In genomic region chr7:95592570-95592969, GRCh38 we compare ENCODE assay signal across 26 cellular contexts. TPM values are rescaled to one million over a fixed set of nuclear protein-coding genes. Genes with fewer than 3 reads are reported as not detected.
DNase-seq lines count a peak whose midpoint lies in the region; ATAC-seq, FAIRE-seq and TF ChIP-seq lines count a peak whose summit lies in the region.
"Had no signal": no experiment of that assay in that cellular context is flagged by ENCODE, and none has a peak within 500 bp of the region (broad histone marks: within the 10 kb centered on the region; RNA-seq: fewer than 3 reads in every experiment).

No MANE protein-coding gene starts in this region.

- FAIRE-seq in HepG2 (lab: Jason Lieb, UNC): no peak
- FAIRE-seq: GM18507, islet of Langerhans had no signal

- peak overlapping the region in 2 of 3 donors; percentile 14 to 96 for H3K4me3 ChIP-seq in liver (ENCODE audit: low read depth in 1 of 3, low read length in 3 of 3)
- H3K4me3 ChIP-seq in HepG2 (replicated peaks in 1 of 3; ENCODE audit: insufficient read depth in 1 of 3, low read depth in 2 of 3, low read length in 3 of 3): no peak overlapping the region
- peak overlapping the region in 1 of 2 donors; percentile 91 for H3K4me3 ChIP-seq in muscle layer of colon (ENCODE audit: low read depth in 1 of 2, low read length in 2 of 2)
- peak overlapping the region; percentile 49 to 99 for H3K4me3 ChIP-seq in stomach smooth muscle (ENCODE audit: low read length in 2 of 2)
- H3K4me3 ChIP-seq in vagina: peak overlapping the region; percentile 75 to 96
- no peak overlapping the region for H3K4me3 ChIP-seq in lower leg skin (ENCODE audit: low read depth, poor library complexity, severe bottlenecking)
- H3K4me3 ChIP-seq: GM23338 had no signal

- no peak overlapping the region for H3K4me3 Mint-ChIP-seq in activated CD4-positive, alpha-beta memory T cell treated with anti-CD3 and anti-CD28 coated beads for 36 hours
- H3K4me3 Mint-ChIP-seq: activated naive CD4-positive, alpha-beta T cell treated with anti-CD3 and anti-CD28 coated beads, Interleukin-2, amount 50 U/mL, for 24 hours; GM23338 had no signal

- POLR2A ChIA-PET in HepG2 (lab: Yijun Ruan, JAX): no interaction called here
- POLR2A ChIA-PET in activated CD4-positive, alpha-beta memory T cell treated with anti-CD3 and anti-CD28 coated beads for 36 hours (lab: Charles Lee): no interaction called here

- DNase-seq in HepG2 (ENCODE audit: low spot score) (no peak), vagina (ENCODE audit: extremely low spot score in 2 of 2) (no peak), lower leg skin (ENCODE audit: low spot score in 2 of 2) (no peak)
- no peak for DNase-seq in activated CD4-positive, CD25-positive, alpha-beta regulatory T cell (lab: John Stamatoyannopoulos, UW)
- no peak for DNase-seq in activated CD4-positive, alpha-beta memory T cell treated with anti-CD3 and anti-CD28 coated beads for 36 hours
- DNase-seq: activated CD4-positive, alpha-beta T cell treated with anti-CD3 and anti-CD28 coated beads for 48 hours; activated T-cell treated with anti-CD3 and anti-CD28 coated beads, Interleukin-2, amount 50 U/mL, for 48 hours; BE2C; effector CD8-positive, alpha-beta T cell; erythroblast; foreskin keratinocyte; GF-D8; NCI-H1105 treated with DMSO at 0.1 percent for 48 hours; NCI-H2029; NCI-H69; retina; stimulated activated naive CD4-positive, alpha-beta T cell treated with Interleukin-2 at 50 U/mL for 16 hours had no signal

- intact Hi-C loops in HepG2 (cut with micrococcal nuclease; ENCODE audit: unreplicated experiment): no loop called here
- intact Hi-C loops in vagina (cut with DNase I): no loop called here
- intact Hi-C loops in lower leg skin (cut with DNase I; ENCODE audit: low total_unique reads): no loop called here
- intact Hi-C loops in activated CD4-positive, alpha-beta memory T cell treated with anti-CD3 and anti-CD28 coated beads for 36 hours (cut with micrococcal nuclease): no loop called here

- H3K4me2 ChIP-seq in HepG2 (ENCODE audit: low read depth, low read length): no peak overlapping the region
- H3K4me2 ChIP-seq: GM23338 had no signal

- TF ChIP-seq CTCF in liver (IDR thresholded peaks at IDR 0.05; ENCODE audit: low read depth, low read length, missing input control) (no peak), HepG2 (CRISPR knock-in tag; IDR thresholded peaks at IDR 0.05) (no peak), vagina (IDR thresholded peaks at IDR 0.05) (no peak), lower leg skin (IDR thresholded peaks at IDR 0.05) (no peak)

- CTCF ChIA-PET in HepG2 (lab: Yijun Ruan, JAX; ENCODE audit: low intra/inter-chr PET ratio, low total read pairs): no interaction called here
- CTCF ChIA-PET in activated CD4-positive, alpha-beta memory T cell treated with anti-CD3 and anti-CD28 coated beads for 36 hours (lab: Charles Lee): interaction anchor here (0.7 kb wide), 1 partner anchor 279 kb away, joined by 3 read pairs; no protein-coding TSS in a partner anchor

- H3K27me3 ChIP-seq in liver (ENCODE audit: control insufficient read depth in 4 of 4, insufficient read depth in 4 of 4, low read length in 3 of 4) (no peaks in the 10 kb centered on the region), HepG2 (ENCODE audit: control insufficient read depth in 1 of 2, insufficient read depth in 2 of 2, low read length in 2 of 2) (peaks cover 3 to 23% of the 10 kb centered on the region in 2 experiments; a peak in 3 of 5 replicates), muscle layer of colon (ENCODE audit: control insufficient read depth in 1 of 2, insufficient read depth in 2 of 2, low read length in 2 of 2) (no peaks in the 10 kb centered on the region), stomach smooth muscle (ENCODE audit: control insufficient read depth in 1 of 2, insufficient read depth in 2 of 2, low read length in 2 of 2) (no peaks in the 10 kb centered on the region), vagina (no peaks in the 10 kb centered on the region)

- peaks cover 4 to 52% (median 28%) of the 10 kb centered on the region in 4 donors for H3K36me3 ChIP-seq in liver (ENCODE audit: control insufficient read depth in 4 of 4, insufficient read depth in 3 of 4, low read depth in 1 of 4, low read length in 3 of 4)
- H3K36me3 ChIP-seq in HepG2 (replicated peaks in 1 of 2; ENCODE audit: control insufficient read depth in 1 of 2, insufficient read depth in 2 of 2, low read length in 2 of 2): no peaks in the 10 kb centered on the region
- H3K36me3 ChIP-seq in muscle layer of colon (ENCODE audit: insufficient read depth, low read length): peaks cover 68% of the 10 kb centered on the region
- peaks cover 39 to 62% of the 10 kb centered on the region in 2 donors for H3K36me3 ChIP-seq in stomach smooth muscle (ENCODE audit: control insufficient read depth in 2 of 2, insufficient read depth in 2 of 2, low read length in 2 of 2)
- peaks cover 0 to 66% of the 10 kb centered on the region in 2 donors for H3K36me3 ChIP-seq in vagina
- H3K36me3 ChIP-seq: BE2C, neutrophil had no signal

- no peaks in the 10 kb centered on the region for H3K79me2 ChIP-seq in HepG2 (ENCODE audit: insufficient read depth, low read length)

- H3K4me1 ChIP-seq in liver (ENCODE audit: control insufficient read depth in 4 of 4, insufficient read depth in 4 of 4, low read length in 3 of 4) (peaks cover 5 to 60% (median 43%) of the 10 kb centered on the region in 4 donors), HepG2 (ENCODE audit: insufficient read depth, low read length) (peaks cover 37% of the 10 kb centered on the region), muscle layer of colon (ENCODE audit: insufficient read depth, low read length) (peaks cover 50% of the 10 kb centered on the region), stomach smooth muscle (ENCODE audit: control insufficient read depth, insufficient read depth, low read length) (peaks cover 4% of the 10 kb centered on the region), vagina (peaks cover 41% of the 10 kb centered on the region)
- H3K4me1 ChIP-seq: BE2C, foreskin keratinocyte had no signal

- no peaks in the 10 kb centered on the region for H3K9me3 Mint-ChIP-seq in activated CD4-positive, alpha-beta memory T cell treated with anti-CD3 and anti-CD28 coated beads for 36 hours
- H3K9me3 Mint-ChIP-seq: GM23338 had no signal

- H3K27ac ChIP-seq in liver (ENCODE audit: low read depth in 1 of 2, low read length in 2 of 2): peak overlapping the region in 1 of 2 donors; percentile 26
- H3K27ac ChIP-seq in HepG2 (ENCODE audit: extremely low read length, insufficient read depth, low read length): no peak overlapping the region
- no peak overlapping the region for H3K27ac ChIP-seq in muscle layer of colon (ENCODE audit: low read depth, low read length)
- H3K27ac ChIP-seq in stomach smooth muscle (ENCODE audit: low read length): no peak overlapping the region
- H3K27ac ChIP-seq in vagina: peak overlapping the region; percentile 91
- H3K27ac ChIP-seq: foreskin keratinocyte, neutrophil had no signal

- TF ChIP-seq EP300 in HepG2 (IDR thresholded peaks at IDR 0.05; ENCODE audit: low read depth in 2 of 2, low read length in 2 of 2) (no peak), HepG2 (CRISPR knock-in tag; IDR thresholded peaks at IDR 0.05; ENCODE audit: borderline replicate concordance) (no peak)

- no peak for ATAC-seq in HepG2
- ATAC-seq: foreskin keratinocyte, GM23338 had no signal

- peak overlapping the region; percentile 31 to 99 for H3K9ac ChIP-seq in liver (ENCODE audit: low read depth in 1 of 2, low read length in 2 of 2)
- no peak overlapping the region for H3K9ac ChIP-seq in HepG2 (ENCODE audit: insufficient read depth, low read depth, low read length)
- H3K9ac ChIP-seq in muscle layer of colon (ENCODE audit: low read length): peak overlapping the region; percentile 18
- H3K9ac ChIP-seq in stomach smooth muscle (ENCODE audit: low read length in 2 of 2): no peak overlapping the region

- no peak overlapping the region for H3K27ac Mint-ChIP-seq in activated CD4-positive, alpha-beta memory T cell treated with anti-CD3 and anti-CD28 coated beads for 36 hours
- H3K27ac Mint-ChIP-seq: activated naive CD4-positive, alpha-beta T cell treated with anti-CD3 and anti-CD28 coated beads, Interleukin-2, amount 50 U/mL, for 24 hours; GM23338 had no signal

- TF ChIP-seq POLR2A in HepG2 (IDR thresholded peaks at IDR 0.05; ENCODE audit: insufficient read depth in 1 of 2, low read depth in 2 of 2, low read length in 2 of 2): no peak
- TF ChIP-seq POLR2A in vagina (IDR thresholded peaks at IDR 0.05): no peak
- TF ChIP-seq POLR2A in lower leg skin (IDR thresholded peaks at IDR 0.05): no peak

- no peaks in the 10 kb centered on the region for H4K20me1 ChIP-seq in HepG2 (ENCODE audit: insufficient read depth, low read length)

- H3K9me3 ChIP-seq in liver (ENCODE audit: control insufficient read depth in 4 of 4, low read length in 3 of 4) (no peaks in the 10 kb centered on the region), HepG2 (ENCODE audit: low read length) (no peaks in the 10 kb centered on the region), muscle layer of colon (ENCODE audit: low read length) (no peaks in the 10 kb centered on the region), stomach smooth muscle (ENCODE audit: control insufficient read depth in 2 of 2, low read length in 2 of 2) (no peaks in the 10 kb centered on the region), vagina (no peaks in the 10 kb centered on the region)
- H3K9me3 ChIP-seq: BE2C, neutrophil had no signal

- no peak overlapping the region for H2AFZ ChIP-seq in HepG2 (ENCODE audit: low read length)
- H2AFZ ChIP-seq: GM23338 had no signal

- 68% methylated on average over 5 of the region's 5 CpGs for WGBS in liver
- 37% methylated on average over 5 of the region's 5 CpGs for WGBS in HepG2 (ENCODE audit: low lambda C conversion rate)
- WGBS in lower leg skin, 2 donors: 89 to 93% methylated on average over 5 of the region's 5 CpGs

- in situ Hi-C loops in HepG2 (cut with HindIII; ENCODE audit: extremely low pct_ligation_motif_present, low pct_unique_long_range_greater_than_20kb): no loop called here

- peaks cover 18% of the 10 kb centered on the region for H3K27me3 Mint-ChIP-seq in activated CD4-positive, alpha-beta memory T cell treated with anti-CD3 and anti-CD28 coated beads for 36 hours

- H3K4me1 Mint-ChIP-seq in activated CD4-positive, alpha-beta memory T cell treated with anti-CD3 and anti-CD28 coated beads for 36 hours (ENCODE audit: low read depth): peaks cover 3% of the 10 kb centered on the region
- H3K4me1 Mint-ChIP-seq: activated naive CD4-positive, alpha-beta T cell treated with anti-CD3 and anti-CD28 coated beads, Interleukin-2, amount 50 U/mL, for 24 hours had no signal

- H3K36me3 Mint-ChIP-seq in activated CD4-positive, alpha-beta memory T cell treated with anti-CD3 and anti-CD28 coated beads for 36 hours: no peaks in the 10 kb centered on the region
- H3K36me3 Mint-ChIP-seq: activated naive CD4-positive, alpha-beta T cell treated with anti-CD3 and anti-CD28 coated beads, Interleukin-2, amount 50 U/mL, for 24 hours had no signal

- TF ChIP-seq RAD21 in liver (IDR thresholded peaks at IDR 0.05) (no peak), HepG2 (CRISPR knock-in tag; IDR thresholded peaks at IDR 0.05) (no peak)

- no TSS peak for BruUV-seq in HepG2 (replicated peaks; lab: Mats Ljungman, UMichigan)

RNA-seq across cellular contexts. Expression of gene PDK4, which starts 3.7 kb away (rescaled TPM):
- total RNA-seq in liver (100 to 1,000 TPM in 1 of 2 donors, 1 to 10 TPM in 1; 6.3 to 116 TPM), HepG2 (2016; rRNA removed; fragmentation: Illumina TruSeq; extraction: Trizol) (not detected in 2 replicates), vagina (399 TPM), lower leg skin (1,000 to 10,000 TPM in 2 of 4 donors, 100 to 1,000 TPM in 1, 10 to 100 TPM in 1; 64.3 to 1,085 (median 625) TPM)
- polyA plus RNA-seq in liver (10 to 100 TPM; 31.0 to 69.1 TPM), HepG2 (2011; rRNA removed) (0.03 and 0.04 TPM in 2 replicates)
- total RNA-seq in HepG2 (2016; cell fraction: cytosol; rRNA removed; fragmentation: Illumina TruSeq; extraction: Trizol; ENCODE audit: low read depth): not detected in 2 replicates
- total RNA-seq in HepG2 (2016; cell fraction: insoluble cytoplasmic fraction; rRNA removed; fragmentation: Illumina TruSeq; extraction: Trizol): not detected in 2 replicates
- 0.19 TPM in 1 of 2 replicates, not detected in the other for total RNA-seq in HepG2 (2016; cell fraction: membrane; rRNA removed; fragmentation: Illumina TruSeq; extraction: Trizol)
- not detected in 2 replicates for total RNA-seq in HepG2 (2016; cell fraction: nucleus; rRNA removed; fragmentation: Illumina TruSeq; extraction: Trizol)
- polyA plus RNA-seq in HepG2 (2011; cell fraction: cytosol; rRNA removed): 0.03 and 0.05 TPM in 2 replicates
- not detected in 2 replicates for polyA plus RNA-seq in HepG2 (2011; cell fraction: nucleus; rRNA removed)
- polyA plus RNA-seq in HepG2 (2012): not detected in 2 replicates
- polyA plus RNA-seq in HepG2 (2016; cell fraction: cytosol; fragmentation: Illumina TruSeq; extraction: Trizol; ENCODE audit: low read depth): not detected in 2 replicates
- 0.05 TPM in 1 of 2 replicates, not detected in the other for polyA plus RNA-seq in HepG2 (2016; cell fraction: insoluble cytoplasmic fraction; fragmentation: Illumina TruSeq; extraction: Trizol; ENCODE audit: low read depth)
- not detected in 2 replicates for polyA plus RNA-seq in HepG2 (2016; cell fraction: membrane; fragmentation: Illumina TruSeq; extraction: Trizol; ENCODE audit: low read depth)
- not detected in 2 replicates for polyA plus RNA-seq in HepG2 (2016; cell fraction: nucleus; fragmentation: Illumina TruSeq; extraction: Trizol; ENCODE audit: insufficient read depth, low read depth)
- 74.9 TPM in 1 of 2 replicates, not detected in the other for polyA minus RNA-seq in HepG2 (2011; rRNA and poly(A)+ RNA removed; ENCODE audit: low replicate concordance)
- 0.30 and 0.88 TPM in 2 replicates for polyA minus RNA-seq in HepG2 (2011; cell fraction: cytosol; rRNA and poly(A)+ RNA removed)
- not detected in 2 replicates for polyA minus RNA-seq in HepG2 (2011; cell fraction: nucleus; rRNA and poly(A)+ RNA removed)
- not detected for total RNA-seq in activated CD4-positive, alpha-beta memory T cell treated with anti-CD3 and anti-CD28 coated beads for 36 hours
- total RNA-seq: foreskin keratinocyte; GM23338; T-helper 1 cell treated with Interleukin-12 subunit alpha and Interleukin-12 subunit beta and Interleukin-4 antibody, amounts not matched to agents 30 ng/mL and 1 ng/mL, for 36 hours had no signal
- polyA plus RNA-seq: foreskin keratinocyte had no signal

Comparison
In these comparisons a context has a peak if more than half of its experiments do, and no peak if none do; other contexts are left out.
1. H3K4me3 ChIP-seq: peak in liver (2 of 3), stomach smooth muscle (2 of 2) and vagina (2 of 2); none in HepG2 (0 of 3) and lower leg skin (single experiment).
2. H3K9ac ChIP-seq: peak in liver (2 of 2) and muscle layer of colon (single experiment); none in HepG2 (single experiment) and stomach smooth muscle (0 of 2).
3. RNA of gene PDK4, which starts 3.7 kb away (total RNA-seq): 64.3 to 1,085 TPM in lower leg skin, 399 TPM in vagina (single experiment) and 6.3 to 116 TPM in liver; 0.19 TPM in HepG2 and not detected in activated CD4-positive, alpha-beta memory T cell treated with anti-CD3 and anti-CD28 coated beads for 36 hours; every median in the first group is over 4 times any median in the second.